2 cellular contexts compared by ENCODE assay signal in the genomic region with DNA sequence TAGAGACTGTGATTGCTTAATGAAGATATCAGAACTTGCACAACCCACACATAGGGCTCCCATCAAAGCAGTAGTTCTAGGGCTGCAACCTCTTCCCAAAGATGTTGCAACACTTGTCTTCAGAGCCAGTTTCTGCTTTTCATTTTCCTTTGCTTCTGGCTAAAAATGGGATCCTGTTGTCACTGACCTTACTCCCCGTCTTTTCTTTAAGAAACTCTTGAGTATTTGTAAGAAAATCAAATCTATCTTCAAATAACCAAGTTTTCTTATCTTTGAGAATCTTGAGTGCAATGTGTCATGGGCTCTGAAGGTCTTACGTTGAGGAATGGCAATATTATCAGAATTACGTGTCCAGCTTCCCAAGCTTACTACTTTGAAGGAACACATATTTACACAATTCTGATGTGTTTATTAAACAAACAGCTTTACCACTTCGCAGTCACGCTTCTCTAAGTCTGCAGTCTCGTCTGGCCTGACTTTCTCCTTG.
TF ChIP-seq lines count a peak whose summit lies in the region.

No MANE protein-coding gene starts in this region.

TF ChIP-seq in K562, 482 proteins besides CTCF, POLR2A, EP300 and RAD21 (continued from another document):
- TF ChIP-seq NR4A1 (CRISPR knock-in tag; IDR thresholded peaks at IDR 0.05) (no peak), NR4A1 (tag; IDR thresholded peaks at IDR 0.05) (no peak), POLR3A (IDR thresholded peaks at IDR 0.05; ENCODE audit: borderline replicate concordance, extremely low read depth, insufficient read depth, insufficient read length) (no peak), MAFK (IDR thresholded peaks at IDR 0.05; ENCODE audit: low read length) (no peak)

TF ChIP-seq in liver, 16 proteins besides CTCF, POLR2A, EP300 and RAD21 (continued from another document):
- TF ChIP-seq, protein P1, sequence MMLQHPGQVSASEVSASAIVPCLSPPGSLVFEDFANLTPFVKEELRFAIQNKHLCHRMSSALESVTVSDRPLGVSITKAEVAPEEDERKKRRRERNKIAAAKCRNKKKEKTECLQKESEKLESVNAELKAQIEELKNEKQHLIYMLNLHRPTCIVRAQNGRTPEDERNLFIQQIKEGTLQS (IDR thresholded peaks at IDR 0.05) = no peak
- TF ChIP-seq, protein P2, sequence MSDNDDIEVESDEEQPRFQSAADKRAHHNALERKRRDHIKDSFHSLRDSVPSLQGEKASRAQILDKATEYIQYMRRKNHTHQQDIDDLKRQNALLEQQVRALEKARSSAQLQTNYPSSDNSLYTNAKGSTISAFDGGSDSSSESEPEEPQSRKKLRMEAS (IDR thresholded peaks at IDR 0.05) = no peak
- TF ChIP-seq EGR1 (IDR thresholded peaks at IDR 0.05; ENCODE audit: low read depth in 2 of 2) = no peak
